Comparison of ENCODE assay signal across 8 cellular contexts in the genomic region with DNA sequence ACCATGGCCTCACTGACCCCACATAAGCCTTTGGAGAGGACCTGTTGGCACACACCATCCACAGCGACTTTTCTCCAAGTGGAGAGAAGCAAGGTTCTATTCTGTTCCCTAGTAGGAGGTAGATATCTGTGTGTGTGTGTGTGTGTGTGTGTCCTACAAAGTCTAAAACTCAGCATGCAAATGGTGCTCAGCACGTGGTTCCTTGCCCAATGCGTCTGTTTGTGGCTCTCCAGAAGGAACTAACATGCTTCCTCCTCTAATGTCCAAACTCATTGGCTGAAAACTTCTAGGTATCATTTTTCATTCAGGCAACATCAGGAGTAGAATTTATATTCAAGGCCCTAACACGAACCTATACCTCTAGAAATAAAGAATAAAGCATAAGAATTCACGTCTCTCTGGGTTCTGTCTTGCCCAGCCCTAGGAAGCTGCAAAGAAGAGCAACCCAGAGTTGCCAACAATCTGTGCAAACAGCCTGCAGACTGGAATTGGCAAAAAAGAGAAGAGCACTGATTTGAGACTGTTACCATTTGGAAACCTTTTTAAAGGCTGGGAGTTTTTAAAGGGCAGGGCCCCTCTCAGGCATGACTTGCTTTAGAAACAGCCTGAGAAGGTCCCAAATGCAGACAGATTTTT.
DNase-seq lines count a peak whose midpoint lies in the region; ATAC-seq and FAIRE-seq lines count a peak whose summit lies in the region.

No MANE protein-coding gene starts in this region.

- H3K36me3 ChIP-seq in adipocyte (ENCODE audit: control insufficient read depth, insufficient read depth, low read length, severe bottlenecking) (peaks cover 22% of the 10 kb centered on the region), muscle layer of colon (ENCODE audit: insufficient read depth, low read length) (peaks cover 32% of the 10 kb centered on the region)

- H3K9ac ChIP-seq in adipocyte (ENCODE audit: low read length) = peak overlapping the region; percentile 31
- H3K9ac ChIP-seq in muscle layer of colon (ENCODE audit: low read length) = no peak overlapping the region

- peak; percentile 39 for FAIRE-seq in GM19239 (lab: Jason Lieb, UNC)

- no peak overlapping the region for H3K4me3 ChIP-seq in adipocyte (ENCODE audit: low read length)
- H3K4me3 ChIP-seq in muscle layer of colon (ENCODE audit: low read depth in 1 of 2, low read length in 2 of 2) = no peak overlapping the region

- H3K27me3 ChIP-seq in adipocyte (replicated peaks; ENCODE audit: control insufficient read depth, insufficient read depth, low read length) (no peaks in the 10 kb centered on the region), muscle layer of colon (ENCODE audit: control insufficient read depth in 1 of 2, insufficient read depth in 2 of 2, low read length in 2 of 2) (no peaks in the 10 kb centered on the region)

- ATAC-seq in GM18873 (IDR thresholded peaks at IDR 0.05; ENCODE audit: low FRiP score, unreplicated experiment) = no peak

- DNase-seq in Ammon's horn (ENCODE audit: low spot score) (peak; percentile 77), GM19239 (ENCODE audit: insufficient read length, low spot score) (no peak), adipocyte (ENCODE audit: low read depth) (no peak), NCI-H2196 treated with DMSO at 0.1 percent for 48 hours (lab: John Stamatoyannopoulos, UW; ENCODE audit: unreplicated experiment) (no peak), NCI-H1417 (lab: John Stamatoyannopoulos, UW) (no peak), NCI-H345 treated with DMSO at 0.1 percent for 48 hours (lab: John Stamatoyannopoulos, UW; ENCODE audit: unreplicated experiment) (no peak)

- H3K4me1 ChIP-seq in adipocyte (ENCODE audit: control insufficient read depth, insufficient read depth, low read length) (peaks cover 52% of the 10 kb centered on the region), muscle layer of colon (ENCODE audit: insufficient read depth, low read length) (peaks cover 97% of the 10 kb centered on the region)

- peak overlapping the region; percentile 70 for H3K27ac ChIP-seq in muscle layer of colon (ENCODE audit: low read depth, low read length)

- H3K9me3 ChIP-seq in adipocyte (ENCODE audit: control insufficient read depth, low read length) (no peaks in the 10 kb centered on the region), muscle layer of colon (ENCODE audit: low read length) (no peaks in the 10 kb centered on the region)
